8 cellular contexts compared by ENCODE assay signal in the genomic region with DNA sequence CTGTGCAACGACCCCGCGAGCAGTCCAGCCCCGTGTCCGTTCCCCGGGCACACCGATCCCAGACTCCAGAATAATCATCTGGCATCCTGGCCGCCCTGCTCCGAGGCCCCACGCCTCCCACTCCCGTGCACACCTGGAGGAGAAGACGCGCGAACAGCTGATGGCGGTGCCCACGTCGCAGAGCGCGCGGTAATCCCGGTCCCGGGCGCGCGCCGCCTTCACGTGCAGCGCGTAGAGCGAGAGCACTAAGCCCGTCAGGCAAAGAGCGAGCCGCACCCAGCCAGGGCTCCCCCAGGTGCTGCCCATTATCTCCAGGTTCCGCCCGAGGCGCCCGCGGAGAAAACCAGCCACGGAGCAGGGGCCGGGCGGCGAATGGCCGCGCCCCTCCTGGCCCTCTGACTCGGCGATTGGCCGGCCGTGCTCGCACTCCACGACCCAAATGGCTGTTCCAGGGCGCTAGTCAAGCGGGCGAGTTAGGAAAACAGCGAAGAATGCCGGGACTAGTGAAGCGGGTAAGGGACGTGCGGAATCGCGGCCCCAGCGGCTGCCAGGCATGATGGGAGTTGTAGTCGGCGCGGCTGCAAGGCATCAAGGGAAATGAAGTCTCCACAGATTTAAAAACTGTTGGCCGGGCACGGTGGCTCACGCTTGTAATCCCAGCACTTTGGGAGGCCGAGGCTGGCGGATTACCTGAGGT. TPM values are rescaled to one million over a fixed set of nuclear protein-coding genes. Genes with fewer than 3 reads are reported as not detected.
DNase-seq lines count a peak whose midpoint lies in the region; ATAC-seq and TF ChIP-seq lines count a peak whose summit lies in the region.

A gene (minus strand): TSS at position 374 of the 697 bp plus-strand sequence. CDS start 68 bp downstream, at position 306.

- peaks cover 18 to 23% of the 10 kb centered on the region in 2 donors for H3K36me3 Mint-ChIP-seq in CD14-positive monocyte
- H3K36me3 Mint-ChIP-seq in activated CD4-positive, alpha-beta memory T cell treated with anti-CD3 and anti-CD28 coated beads for 36 hours = peaks cover 6% of the 10 kb centered on the region

- 0% methylated on average over 27 to 58 of the region's 69 CpGs for WGBS in lower leg skin, 2 donors

- H3K27me3 Mint-ChIP-seq in CD14-positive monocyte (ENCODE audit: low read depth in 3 of 3) = peaks cover 0 to 4% (median 1%) of the 10 kb centered on the region in 3 donors
- no peaks in the 10 kb centered on the region for H3K27me3 Mint-ChIP-seq in activated CD4-positive, alpha-beta memory T cell treated with anti-CD3 and anti-CD28 coated beads for 36 hours

- no peak for TF ChIP-seq POLR2A in lower leg skin (IDR thresholded peaks at IDR 0.05)

- H3K4me3 ChIP-seq in dorsolateral prefrontal cortex (peak within 1 kb of the TSS; percentile 61 to 99 (median 90)), lower leg skin (ENCODE audit: low read depth, poor library complexity, severe bottlenecking) (peak within 1 kb of the TSS; percentile 82)

- peaks cover 21% of the 10 kb centered on the region for H3K4me1 Mint-ChIP-seq in CD14-positive monocyte
- H3K4me1 Mint-ChIP-seq in activated CD4-positive, alpha-beta memory T cell treated with anti-CD3 and anti-CD28 coated beads for 36 hours (ENCODE audit: low read depth) = peaks cover 24% of the 10 kb centered on the region

- H3K4me3 Mint-ChIP-seq in CD14-positive monocyte = peak within 1 kb of the TSS; percentile 89 to 98
- peak within 1 kb of the TSS; percentile 93 for H3K4me3 Mint-ChIP-seq in activated CD4-positive, alpha-beta memory T cell treated with anti-CD3 and anti-CD28 coated beads for 36 hours

- ATAC-seq in GM19372 (IDR thresholded peaks at IDR 0.05; ENCODE audit: low read depth, unreplicated experiment) (peak; percentile 84), HG03558 (IDR thresholded peaks at IDR 0.05; ENCODE audit: extremely low read depth, unreplicated experiment) (peak; percentile 80)

- intact Hi-C loops in CD14-positive monocyte (cut with micrococcal nuclease) (loop anchor here (1.0 to 10.0 kb wide), 7 partner anchors 20 to 140 kb away; a partner anchor contains a TSS), dorsolateral prefrontal cortex (cut with DNase I) (loop anchor here (2.0 to 10.0 kb wide), 4 partner anchors 62 to 770 kb away; a partner anchor contains a TSS), lower leg skin (cut with DNase I; ENCODE audit: low total_unique reads) (loop anchor here (5.0 kb wide), 1 partner anchor 107 kb away; a partner anchor contains a TSS)
- intact Hi-C loops in activated CD4-positive, alpha-beta memory T cell treated with anti-CD3 and anti-CD28 coated beads for 36 hours (cut with micrococcal nuclease) = loop anchor here (1.0 to 5.0 kb wide), 7 partner anchors 14 to 774 kb away; a partner anchor contains a TSS

- peak within 1 kb of the TSS; percentile 45 to 96 (median 87) for H3K27ac ChIP-seq in dorsolateral prefrontal cortex

- peaks cover 0 to 3% (median 1%) of the 10 kb centered on the region in 7 donors for H3K9me3 Mint-ChIP-seq in CD14-positive monocyte
- H3K9me3 Mint-ChIP-seq in activated CD4-positive, alpha-beta memory T cell treated with anti-CD3 and anti-CD28 coated beads for 36 hours = no peaks in the 10 kb centered on the region

- CTCF ChIA-PET in activated CD4-positive, alpha-beta memory T cell treated with anti-CD3 and anti-CD28 coated beads for 36 hours (lab: Charles Lee) = interaction anchor here (0.7 to 2.7 kb wide), 5 partner anchors 48 to 153 kb away, joined by 3 to 11 read pairs (median 3); a partner anchor contains a TSS

- no peaks in the 10 kb centered on the region for H3K27me3 ChIP-seq in dorsolateral prefrontal cortex

- POLR2A ChIA-PET in activated CD4-positive, alpha-beta memory T cell treated with anti-CD3 and anti-CD28 coated beads for 36 hours (lab: Charles Lee) = interaction anchor here (0.7 to 2.9 kb wide), 7 partner anchors 12 to 95 kb away, joined by 3 to 16 read pairs (median 3); a partner anchor contains a TSS

- peak; percentile 92 for DNase-seq in CD14-positive monocyte (ENCODE audit: low spot score)
- DNase-seq in NCI-H774 (lab: John Stamatoyannopoulos, UW) = peak; percentile 97
- peak; percentile 95 for DNase-seq in activated CD4-positive, alpha-beta memory T cell treated with anti-CD3 and anti-CD28 coated beads for 36 hours
- peak; percentile 88 to 97 (median 94) for DNase-seq in dorsolateral prefrontal cortex
- DNase-seq in lower leg skin (ENCODE audit: low spot score in 2 of 2) = peak; percentile 95 to 98
- DNase-seq in stimulated activated CD4-positive, alpha-beta T cell treated with anti-CD3 and anti-CD28 coated beads, Interleukin-4, amount 100 ng/mL, for 48 hours (ENCODE audit: low read depth in 2 of 2) = peak; percentile 83 to 90

- TF ChIP-seq CTCF in CD14-positive monocyte (IDR thresholded peaks at IDR 0.05) (no peak), dorsolateral prefrontal cortex (IDR thresholded peaks at IDR 0.05 in 54 of 56, conservative IDR thresholded peaks at IDR 0.05 in 2 of 56; ENCODE audit: low read depth in 1 of 56, partially characterized antibody in 56 of 56) (peak in 37 of 56 donors; percentile 11 to 59 (median 33)), lower leg skin (IDR thresholded peaks at IDR 0.05) (no peak)

- peak within 1 kb of the TSS; percentile 66 to 92 (median 86) for H3K27ac Mint-ChIP-seq in CD14-positive monocyte
- H3K27ac Mint-ChIP-seq in activated CD4-positive, alpha-beta memory T cell treated with anti-CD3 and anti-CD28 coated beads for 36 hours = peak within 1 kb of the TSS; percentile 84

RNA-seq across cellular contexts. Expression of the gene that starts here (rescaled TPM):
- polyA plus RNA-seq in CD14-positive monocyte = 100 to 1,000 TPM in 1 of 2 donors, 10 to 100 TPM in 1; 91.2 to 113 TPM
- 10 to 100 TPM; 67.3 to 72.3 TPM for total RNA-seq in activated CD4-positive, alpha-beta memory T cell treated with anti-CD3 and anti-CD28 coated beads for 36 hours
- total RNA-seq in dorsolateral prefrontal cortex (10 to 100 TPM; 23.4 to 53.8 (median 37.0) TPM), lower leg skin (10 to 100 TPM; 43.7 to 95.5 (median 73.6) TPM)

Comparison
In these comparisons a context has a peak if more than half of its experiments do, and no peak if none do; other contexts are left out.
1. Peak in every context shown above with its lines: DNase-seq, ATAC-seq, H3K4me3 ChIP-seq and H3K27ac ChIP-seq.
2. CTCF ChIP-seq: peak in dorsolateral prefrontal cortex (37 of 56); none in CD14-positive monocyte (single experiment) and lower leg skin (0 of 3).